In the genomic region with DNA sequence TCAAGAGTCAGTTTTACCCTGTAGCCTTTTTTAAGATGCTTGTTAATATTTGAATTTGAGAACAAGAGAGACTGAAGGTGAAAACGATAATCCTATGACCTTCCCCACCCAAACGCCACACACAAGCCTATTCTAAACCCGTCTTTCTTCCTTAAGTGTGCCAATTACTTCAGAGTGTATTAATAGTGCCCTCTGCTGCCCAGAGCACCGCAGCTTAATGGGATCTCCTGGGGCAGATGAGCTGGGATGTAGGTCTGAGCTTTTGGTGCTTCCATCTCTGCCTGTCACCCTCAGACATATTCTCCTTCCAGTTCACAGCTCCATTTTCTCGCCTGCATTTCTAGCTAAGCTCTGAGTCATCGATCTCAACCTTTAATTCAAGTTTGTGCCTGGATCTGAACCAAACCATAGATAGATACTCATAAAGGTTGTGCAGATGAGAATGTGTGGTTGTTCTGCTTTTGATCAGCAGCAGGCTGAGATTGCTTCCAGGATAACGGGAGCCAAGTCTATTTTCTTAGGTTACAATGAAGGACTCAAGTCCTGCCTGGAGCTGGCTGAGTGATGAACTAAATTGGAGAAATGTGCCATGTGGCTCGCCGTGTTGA, we compare ENCODE assay signal across 9 cellular contexts. TPM values are rescaled to one million over a fixed set of nuclear protein-coding genes. Genes with fewer than 3 reads are reported as not detected.
DNase-seq lines count a peak whose midpoint lies in the region; ATAC-seq, FAIRE-seq and TF ChIP-seq lines count a peak whose summit lies in the region.
"Had no signal": no experiment of that assay in that cellular context is flagged by ENCODE, and none has a peak within 500 bp of the region (broad histone marks: within the 10 kb centered on the region; RNA-seq: fewer than 3 reads in every experiment).

No MANE protein-coding gene starts in this region.

- no peaks in the 10 kb centered on the region for H3K4me1 ChIP-seq in keratinocyte (ENCODE audit: control insufficient read depth, extremely low read depth, insufficient read depth, low read length)

- DNase-seq in AG08395 (ENCODE audit: low spot score) (peak; percentile 25), HFFc6 (no peak), SW480 (ENCODE audit: low spot score) (peak; percentile 41), keratinocyte (ENCODE audit: low read depth, low spot score) (no peak), GOT3 (lab: John Stamatoyannopoulos, UW) (no peak), T-helper 2 cell (no peak)
- DNase-seq in activated CD8-positive, alpha-beta memory T cell treated with anti-CD3 and anti-CD28 coated beads for 24 hours: no peak
- DNase-seq: activated B cell treated with CpG ODN at 0.5 μM for 24 hours had no signal

- no peaks in the 10 kb centered on the region for H3K9me3 ChIP-seq in keratinocyte (ENCODE audit: control insufficient read depth, low read depth, low read length)

- no peak overlapping the region for H3K27ac Mint-ChIP-seq in HFFc6
- H3K27ac Mint-ChIP-seq: activated B cell treated with CpG ODN at 0.5 μM for 24 hours had no signal

- H3K9ac ChIP-seq in keratinocyte (ENCODE audit: control insufficient read depth, extremely low read depth, insufficient read depth, low read length): no peak overlapping the region

- dilution Hi-C loops in keratinocyte (cut with MboI; ENCODE audit: extremely low pct_ligation_motif_present, low sequenced_read_pairs): no loop called here

- no peak for FAIRE-seq in keratinocyte (lab: Jason Lieb, UNC)

- H3K36me3 Mint-ChIP-seq in HFFc6 (ENCODE audit: low read depth): no peaks in the 10 kb centered on the region

- H3K4me3 ChIP-seq in keratinocyte (ENCODE audit: control insufficient read depth in 2 of 3, extremely low read depth in 1 of 3, insufficient read depth in 2 of 3, low read depth in 1 of 3, low read length in 3 of 3): no peak overlapping the region

- H3K4me2 ChIP-seq in keratinocyte (ENCODE audit: control insufficient read depth, extremely low read depth, insufficient read depth, low read depth, low read length): no peak overlapping the region

- no peak overlapping the region for H3K4me3 Mint-ChIP-seq in HFFc6
- H3K4me3 Mint-ChIP-seq: activated B cell treated with CpG ODN at 0.5 μM for 24 hours had no signal

- no peaks in the 10 kb centered on the region for H3K79me2 ChIP-seq in keratinocyte (ENCODE audit: control insufficient read depth, insufficient read depth, low read length)

- no peak overlapping the region for H2AFZ ChIP-seq in keratinocyte (ENCODE audit: control insufficient read depth, low read length)

- H3K9me3 Mint-ChIP-seq in HFFc6: no peaks in the 10 kb centered on the region
- H3K9me3 Mint-ChIP-seq: activated B cell treated with CpG ODN at 0.5 μM for 24 hours had no signal

- H3K36me3 ChIP-seq in keratinocyte (ENCODE audit: control insufficient read depth in 2 of 2, extremely low read depth in 1 of 2, insufficient read depth in 2 of 2, low read length in 2 of 2): no peaks in the 10 kb centered on the region

- TF ChIP-seq CTCF in HFFc6 (IDR thresholded peaks at IDR 0.05): peak; percentile 52; the same call in 1 of the 2 replicates
- peak; percentile 54 to 77 (median 55) for TF ChIP-seq CTCF in keratinocyte (optimal IDR thresholded peaks at IDR 0.05 in 1 of 3, IDR thresholded peaks at IDR 0.05 in 1 of 3, conservative IDR thresholded peaks at IDR 0.05 in 1 of 3; ENCODE audit: extremely low read depth in 1 of 3, insufficient read depth in 2 of 3, low read length in 3 of 3)

- peaks cover 35% of the 10 kb centered on the region for H3K4me1 Mint-ChIP-seq in HFFc6 (ENCODE audit: low read depth)
- H3K4me1 Mint-ChIP-seq: activated B cell treated with CpG ODN at 0.5 μM for 24 hours had no signal

- no peaks in the 10 kb centered on the region for H3K9me1 ChIP-seq in keratinocyte (ENCODE audit: control insufficient read depth, extremely low read depth, insufficient read depth, low read length)

- no peak overlapping the region for H3K27ac ChIP-seq in keratinocyte (ENCODE audit: control insufficient read depth, insufficient read depth, low read length)

- 0 out of 2 replicates have a peak, but pooled peaks cover 2% of the 10 kb centered on the region for H3K27me3 Mint-ChIP-seq in HFFc6 (ENCODE audit: insufficient read depth)
- H3K27me3 Mint-ChIP-seq: activated B cell treated with CpG ODN at 0.5 μM for 24 hours had no signal

- no peaks in the 10 kb centered on the region for H4K20me1 ChIP-seq in keratinocyte (ENCODE audit: control insufficient read depth, extremely low read depth, insufficient read depth, low read length)

- ATAC-seq in GM18519 (IDR thresholded peaks at IDR 0.05; ENCODE audit: low FRiP score, unreplicated experiment): no peak

- H3K27me3 ChIP-seq in keratinocyte (ENCODE audit: control insufficient read depth, extremely low read depth, insufficient read depth, low read length): peaks cover 3% of the 10 kb centered on the region

RNA-seq across cellular contexts. Expression of gene CDH13, which starts 46.4 kb away (rescaled TPM):
- 10 to 100 TPM in 2 of 6 experiments, 1 to 10 TPM in 4; 3.6 to 14.7 (median 4.7) TPM for total RNA-seq in HFFc6 (2021; fragmentation: NEBNext Ultra II Directional; extraction: Animal tissue kit (Norgen Biotek cat#: 25700))
- polyA plus RNA-seq in keratinocyte: 111 to 137 TPM (median 116 TPM) in 3 replicates
- polyA plus RNA-seq in keratinocyte (2011; ENCODE audit: low read depth): 82.1 TPM
- 53.8 and 54.0 TPM in 2 replicates for polyA plus RNA-seq in keratinocyte (2011; cell fraction: cytosol; rRNA removed)
- 150 and 170 TPM in 2 replicates for polyA plus RNA-seq in keratinocyte (2011; cell fraction: nucleus; rRNA removed)
- 29.1 and 86.4 TPM in 2 replicates for polyA plus RNA-seq in keratinocyte (2012; ENCODE audit: low replicate concordance)
- polyA minus RNA-seq in keratinocyte: 137 to 178 TPM (median 152 TPM) in 3 replicates
- polyA minus RNA-seq in keratinocyte (2011; cell fraction: cytosol; rRNA and poly(A)+ RNA removed): 77.5 TPM
- 172 and 448 TPM in 2 replicates for polyA minus RNA-seq in keratinocyte (2011; cell fraction: nucleus; rRNA and poly(A)+ RNA removed)
- total RNA-seq: activated B cell treated with CpG ODN at 0.5 μM for 24 hours had no signal

Comparison
In these comparisons a context has a peak if more than half of its experiments do, and no peak if none do; other contexts are left out.
1. DNase-seq: peak in AG08395 (single experiment) and SW480 (single experiment); none in HFFc6 (single experiment), keratinocyte (single experiment), activated CD8-positive, alpha-beta memory T cell treated with anti-CD3 and anti-CD28 coated beads for 24 hours (single experiment), GOT3 (single experiment) and T-helper 2 cell (0 of 5).